In genomic region chr1:240495652-240496051, GRCh38 we compare ENCODE assay signal across 24 cellular contexts.
DNase-seq lines count a peak whose midpoint lies in the region; ATAC-seq, FAIRE-seq and TF ChIP-seq lines count a peak whose summit lies in the region.
"Had no signal": no experiment of that assay in that cellular context is flagged by ENCODE, and none has a peak within 500 bp of the region (broad histone marks: within the 10 kb centered on the region; RNA-seq: fewer than 3 reads in every experiment).

No MANE protein-coding gene starts in this region.

- TF ChIP-seq CTCF in SK-N-SH (IDR thresholded peaks at IDR 0.05) (no peak), GM13977 (IDR thresholded peaks at IDR 0.05; ENCODE audit: extremely low read depth, insufficient read depth, missing control alignments) (no peak), kidney (IDR thresholded peaks at IDR 0.05; ENCODE audit: borderline replicate concordance, extremely low read depth, insufficient read depth) (no peak)

- 85% methylated on average over 4 of the region's 4 CpGs for WGBS in SK-N-SH (ENCODE audit: low lambda C conversion rate)

- H3K36me3 ChIP-seq in SK-N-SH (replicated peaks in 1 of 2; ENCODE audit: control insufficient read depth in 1 of 2, insufficient read depth in 2 of 2, low read length in 1 of 2) (no peaks in the 10 kb centered on the region), SJSA1 (no peaks in the 10 kb centered on the region; the same call in 1 of the 2 replicates), kidney (ENCODE audit: control insufficient read depth in 1 of 2, insufficient read depth in 2 of 2, low read length in 2 of 2) (no peaks in the 10 kb centered on the region)
- H3K36me3 ChIP-seq: BE2C had no signal

- H3K9ac ChIP-seq in SK-N-SH (no peak overlapping the region), kidney (ENCODE audit: low read length in 2 of 2) (no peak overlapping the region)
- H3K9ac ChIP-seq: BLaER1 had no signal

- H3K4me3 ChIP-seq in SK-N-SH (ENCODE audit: low read depth in 2 of 2, low read length in 1 of 2): no peak overlapping the region
- H3K4me3 ChIP-seq in SJSA1: no peak overlapping the region
- H3K4me3 ChIP-seq in kidney (ENCODE audit: low read length in 2 of 2): no peak overlapping the region
- H3K4me3 ChIP-seq: A549, BLaER1, GM12878 had no signal

- H3K9me3 ChIP-seq in SK-N-SH: no peaks in the 10 kb centered on the region
- peaks cover 6% of the 10 kb centered on the region for H3K9me3 ChIP-seq in SJSA1 (replicated peaks)
- H3K9me3 ChIP-seq in kidney (ENCODE audit: control insufficient read depth in 1 of 2, low read length in 2 of 2): no peaks in the 10 kb centered on the region
- H3K9me3 ChIP-seq: A549, BE2C had no signal

- CTCF ChIA-PET in SK-N-SH (lab: Yijun Ruan, JAX): no interaction called here

- H3K27ac ChIP-seq in SK-N-SH (ENCODE audit: low read depth in 2 of 2, low read length in 1 of 2) (no peak overlapping the region), SJSA1 (peak overlapping the region; percentile 62), kidney (ENCODE audit: low read depth in 2 of 2, low read length in 2 of 2) (no peak overlapping the region)
- H3K27ac ChIP-seq: 22Rv1, A549, BLaER1 had no signal

- intact Hi-C loops in kidney (cut with DNase I): no loop called here

- H3K79me2 ChIP-seq in SK-N-SH (ENCODE audit: insufficient read depth): no peaks in the 10 kb centered on the region

- no peak for TF ChIP-seq RAD21 in SK-N-SH (IDR thresholded peaks at IDR 0.05; ENCODE audit: low read length)

- peaks cover 9 to 21% of the 10 kb centered on the region in 2 experiments; a peak in 3 of 4 replicates for H3K4me1 ChIP-seq in SK-N-SH (ENCODE audit: control insufficient read depth in 1 of 2, insufficient read depth in 2 of 2, low read depth in 1 of 2, low read length in 1 of 2)
- H3K4me1 ChIP-seq in SJSA1 (replicated peaks): peaks cover 32% of the 10 kb centered on the region
- peaks cover 0 to 2% of the 10 kb centered on the region in 2 donors for H3K4me1 ChIP-seq in kidney (ENCODE audit: control insufficient read depth in 1 of 2, insufficient read depth in 1 of 2, low read depth in 1 of 2, low read length in 2 of 2)
- H3K4me1 ChIP-seq: BE2C had no signal

- POLR2A ChIA-PET in SK-N-SH (lab: Yijun Ruan, JAX): no interaction called here

- no peak for FAIRE-seq in kidney (lab: Jason Lieb, UNC)
- FAIRE-seq: GM12878, GM12892, GM19239 had no signal

- H3K27me3 ChIP-seq in SK-N-SH (ENCODE audit: insufficient read depth): no peaks in the 10 kb centered on the region
- no peaks in the 10 kb centered on the region for H3K27me3 ChIP-seq in SJSA1 (replicated peaks)
- H3K27me3 ChIP-seq: BE2C, BLaER1 had no signal

- no peak for DNase-seq in SK-N-SH
- peak; percentile 25 for DNase-seq in ELR (ENCODE audit: low read depth)
- DNase-seq in SJSA1 (ENCODE audit: low read depth in 1 of 2, low spot score in 2 of 2): peak; percentile 49 to 77
- DNase-seq in GM13977 (ENCODE audit: low spot score): no peak
- no peak for DNase-seq in kidney
- DNase-seq: BE2C; C1 segment of cervical spinal cord; CD4-positive, alpha-beta memory T cell; CD4-positive, CD25-positive, alpha-beta regulatory T cell; CD8-positive, alpha-beta memory T cell; COR-L47; DMS 273 treated with DMSO at 0.1 percent for 48 hours; DMS153; DMS53; DMS79; DND-41; GDM1 had no signal

- no peak for TF ChIP-seq EP300 in SK-N-SH (IDR thresholded peaks at IDR 0.05; ENCODE audit: borderline replicate concordance in 1 of 2, low read depth in 1 of 2, low read length in 1 of 2)

- no peaks in the 10 kb centered on the region for H3F3A ChIP-seq in SK-N-SH (replicated peaks; ENCODE audit: insufficient read depth)

- in situ Hi-C loops in GM13977 (cut with MboI; ENCODE audit: low pct_unique_long_range_greater_than_20kb, low sequenced_read_pairs, unreplicated experiment): no loop called here

- H4K20me1 ChIP-seq in SK-N-SH (ENCODE audit: insufficient read depth): no peaks in the 10 kb centered on the region
- H4K20me1 ChIP-seq: BLaER1 had no signal

- no peak overlapping the region for H3K4me2 ChIP-seq in SK-N-SH
- H3K4me2 ChIP-seq: A549, BLaER1 had no signal

- no peak for ATAC-seq in SK-N-SH treated with all-trans-retinoic acid at 6 μM for 48 hours
- ATAC-seq: A549, GM12878 had no signal

- H3K9me2 ChIP-seq in SK-N-SH: no peaks in the 10 kb centered on the region

- H2AFZ ChIP-seq in SK-N-SH (ENCODE audit: low read depth): 0 out of 2 replicates have a peak overlapping the region, but pooled peaks have one; percentile 22

TF ChIP-seq in SK-N-SH, 30 proteins besides CTCF, POLR2A, EP300 and RAD21:
- no peak for TF ChIP-seq JUND (IDR thresholded peaks at IDR 0.05)
- TF ChIP-seq MXI1 (IDR thresholded peaks at IDR 0.05; ENCODE audit: low read depth, low read length): no peak
- no peak for TF ChIP-seq FOSL2 (IDR thresholded peaks at IDR 0.05; ENCODE audit: borderline replicate concordance, low read depth)
- no peak for TF ChIP-seq USF2 (IDR thresholded peaks at IDR 0.05; ENCODE audit: borderline replicate concordance, low read depth, low read length)
- TF ChIP-seq SMC3 (IDR thresholded peaks at IDR 0.05; ENCODE audit: low read depth, low read length): no peak
- TF ChIP-seq GATA2 (CRISPR knock-in tag; IDR thresholded peaks at IDR 0.05): no peak
- no peak for TF ChIP-seq RXRA (IDR thresholded peaks at IDR 0.05; ENCODE audit: borderline replicate concordance, low read depth)
- no peak for TF ChIP-seq TCF12 (IDR thresholded peaks at IDR 0.05)
- TF ChIP-seq CHD2 (IDR thresholded peaks at IDR 0.05; ENCODE audit: low read length, partially characterized antibody): no peak
- TF ChIP-seq PBX3 (IDR thresholded peaks at IDR 0.05): no peak
- no peak for TF ChIP-seq MEF2A (IDR thresholded peaks at IDR 0.05; ENCODE audit: borderline replicate concordance, low read depth)
- TF ChIP-seq EZH2phosphoT487 (IDR thresholded peaks at IDR 0.05; ENCODE audit: borderline replicate concordance, low read depth): no peak
- TF ChIP-seq FOXJ3 (CRISPR knock-in tag; IDR thresholded peaks at IDR 0.05): no peak
- no peak for TF ChIP-seq RFX5 (IDR thresholded peaks at IDR 0.05; ENCODE audit: low read length)
- TF ChIP-seq ELF1 (IDR thresholded peaks at IDR 0.05): no peak
- no peak for TF ChIP-seq YY1 (IDR thresholded peaks at IDR 0.05; ENCODE audit: low read depth)

TF ChIP-seq in SK-N-SH treated with all-trans-retinoic acid at 6 μM for 48 hours, 23 proteins besides CTCF, POLR2A, EP300 and RAD21:
- TF ChIP-seq CSRNP3 (CRISPR knock-in tag; IDR thresholded peaks at IDR 0.05) (no peak), SNAI2 (CRISPR knock-in tag; IDR thresholded peaks at IDR 0.05) (no peak), ZFP3 (CRISPR knock-in tag; IDR thresholded peaks at IDR 0.05) (no peak), CREB5 (CRISPR knock-in tag; IDR thresholded peaks at IDR 0.05; ENCODE audit: low read depth) (no peak), ZNF8 (CRISPR knock-in tag; IDR thresholded peaks at IDR 0.05) (no peak), TCF4 (CRISPR knock-in tag; IDR thresholded peaks at IDR 0.05; ENCODE audit: borderline replicate concordance) (no peak)
TF ChIP-seq in SK-N-SH treated with all-trans-retinoic acid at 6 μM for 48 hours: peak in this region for 0.

Comparison
In these comparisons a context has a peak if more than half of its experiments do, and no peak if none do; other contexts are left out.
1. DNase-seq: peak in ELR (single experiment) and SJSA1 (2 of 2); none in SK-N-SH (single experiment), GM13977 (single experiment) and kidney (single experiment).